ENCODE assay signal across 1 cellular context in the genomic region with DNA sequence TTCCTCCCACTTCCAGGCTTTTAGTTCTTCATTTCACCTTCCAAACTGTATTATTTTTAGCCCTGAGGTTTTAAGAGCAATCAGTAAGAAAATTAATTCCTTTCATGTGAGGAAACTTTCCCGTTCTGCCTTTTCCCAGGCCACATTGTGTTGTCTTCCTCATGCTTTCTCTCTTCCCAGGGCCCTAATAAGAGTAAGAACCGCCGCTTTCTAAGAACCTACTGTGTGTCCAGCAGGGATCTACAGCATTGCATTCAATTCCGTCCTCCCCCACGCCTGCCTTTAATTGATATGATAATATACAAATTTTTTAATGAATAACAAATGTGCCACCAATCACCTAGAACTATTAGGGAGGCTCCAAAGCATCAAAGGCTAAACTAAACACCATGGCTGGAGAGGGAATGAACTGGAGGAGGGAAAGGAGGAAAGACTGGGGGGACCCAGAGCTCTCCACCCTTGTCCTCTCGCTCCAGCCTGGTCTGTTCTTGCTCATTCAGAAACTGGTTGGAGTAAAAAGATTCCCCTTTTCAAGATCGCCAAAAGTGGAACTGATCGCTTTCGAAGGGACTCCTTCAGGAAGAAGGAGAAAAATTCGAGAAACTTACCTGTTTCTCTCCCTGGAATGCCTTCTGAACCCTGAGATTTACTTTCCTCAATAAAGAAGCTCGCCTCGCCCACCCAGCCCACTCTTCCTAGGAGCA.
TF ChIP-seq lines count a peak whose summit lies in the region.

No MANE protein-coding gene starts in this region.

TF ChIP-seq in HCT116, 20 proteins besides CTCF, POLR2A, EP300 and RAD21 (continued from another document):
- TF ChIP-seq, protein P1, sequence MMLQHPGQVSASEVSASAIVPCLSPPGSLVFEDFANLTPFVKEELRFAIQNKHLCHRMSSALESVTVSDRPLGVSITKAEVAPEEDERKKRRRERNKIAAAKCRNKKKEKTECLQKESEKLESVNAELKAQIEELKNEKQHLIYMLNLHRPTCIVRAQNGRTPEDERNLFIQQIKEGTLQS (IDR thresholded peaks at IDR 0.05): no peak
- TF ChIP-seq SP1 (IDR thresholded peaks at IDR 0.05; ENCODE audit: low read depth) (no peak), ZNF274 (IDR thresholded peaks at IDR 0.05; ENCODE audit: low read depth, low read length) (no peak), SIN3A (IDR thresholded peaks at IDR 0.05; ENCODE audit: low read depth) (no peak), TCF7L2 (IDR thresholded peaks at IDR 0.05; ENCODE audit: borderline replicate concordance, extremely low read depth, insufficient read depth, insufficient read length) (no peak), CBX3 (IDR thresholded peaks at IDR 0.05; ENCODE audit: low read depth) (no peak), FOSL1 (IDR thresholded peaks at IDR 0.05; ENCODE audit: low read depth) (no peak), CEBPB (IDR thresholded peaks at IDR 0.05; ENCODE audit: low read depth) (no peak), POLR2AphosphoS5 (IDR thresholded peaks at IDR 0.05; ENCODE audit: low read depth, low read length) (no peak), JUND (IDR thresholded peaks at IDR 0.05) (no peak), ZFX (IDR thresholded peaks at IDR 0.05) (no peak), ELF1 (IDR thresholded peaks at IDR 0.05; ENCODE audit: borderline replicate concordance, low read depth) (no peak), YY1 (IDR thresholded peaks at IDR 0.05; ENCODE audit: extremely low read depth, insufficient replicate concordance, low read depth, low read length) (no peak)
- TF ChIP-seq, protein P2, sequence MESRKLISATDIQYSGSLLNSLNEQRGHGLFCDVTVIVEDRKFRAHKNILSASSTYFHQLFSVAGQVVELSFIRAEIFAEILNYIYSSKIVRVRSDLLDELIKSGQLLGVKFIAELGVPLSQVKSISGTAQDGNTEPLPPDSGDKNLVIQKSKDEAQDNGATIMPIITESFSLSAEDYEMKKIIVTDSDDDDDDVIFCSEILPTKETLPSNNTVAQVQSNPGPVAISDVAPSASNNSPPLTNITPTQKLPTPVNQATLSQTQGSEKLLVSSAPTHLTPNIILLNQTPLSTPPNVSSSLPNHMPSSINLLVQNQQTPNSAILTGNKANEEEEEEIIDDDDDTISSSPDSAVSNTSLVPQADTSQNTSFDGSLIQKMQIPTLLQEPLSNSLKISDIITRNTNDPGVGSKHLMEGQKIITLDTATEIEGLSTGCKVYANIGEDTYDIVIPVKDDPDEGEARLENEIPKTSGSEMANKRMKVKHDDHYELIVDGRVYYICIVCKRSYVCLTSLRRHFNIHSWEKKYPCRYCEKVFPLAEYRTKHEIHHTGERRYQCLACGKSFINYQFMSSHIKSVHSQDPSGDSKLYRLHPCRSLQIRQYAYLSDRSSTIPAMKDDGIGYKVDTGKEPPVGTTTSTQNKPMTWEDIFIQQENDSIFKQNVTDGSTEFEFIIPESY (IDR thresholded peaks at IDR 0.05; ENCODE audit: extremely low read depth, insufficient replicate concordance, low read length): no peak
